ENCODE assay signal across 1 cellular context in genomic region chr14:104681689-104682074, GRCh38.
TF ChIP-seq lines count a peak whose summit lies in the region.

No MANE protein-coding gene starts in this region.

TF ChIP-seq in GM12878, 131 proteins besides CTCF, POLR2A, EP300 and RAD21:
- TF ChIP-seq ZBTB33 (IDR thresholded peaks at IDR 0.05) (no peak), ZNF384 (IDR thresholded peaks at IDR 0.05; ENCODE audit: borderline replicate concordance, low read depth, low read length) (no peak), BMI1 (IDR thresholded peaks at IDR 0.05; ENCODE audit: borderline replicate concordance) (no peak), GABPA (IDR thresholded peaks at IDR 0.05; ENCODE audit: low read depth) (no peak), SREBF1 (IDR thresholded peaks at IDR 0.05; ENCODE audit: low read length) (no peak), HDAC6 (IDR thresholded peaks at IDR 0.05; ENCODE audit: unreplicated experiment) (no peak)
- TF ChIP-seq, protein P1, sequence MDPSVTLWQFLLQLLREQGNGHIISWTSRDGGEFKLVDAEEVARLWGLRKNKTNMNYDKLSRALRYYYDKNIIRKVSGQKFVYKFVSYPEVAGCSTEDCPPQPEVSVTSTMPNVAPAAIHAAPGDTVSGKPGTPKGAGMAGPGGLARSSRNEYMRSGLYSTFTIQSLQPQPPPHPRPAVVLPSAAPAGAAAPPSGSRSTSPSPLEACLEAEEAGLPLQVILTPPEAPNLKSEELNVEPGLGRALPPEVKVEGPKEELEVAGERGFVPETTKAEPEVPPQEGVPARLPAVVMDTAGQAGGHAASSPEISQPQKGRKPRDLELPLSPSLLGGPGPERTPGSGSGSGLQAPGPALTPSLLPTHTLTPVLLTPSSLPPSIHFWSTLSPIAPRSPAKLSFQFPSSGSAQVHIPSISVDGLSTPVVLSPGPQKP (IDR thresholded peaks at IDR 0.05; ENCODE audit: low read depth, low read length) = no peak
